ENCODE assay signal across 20 cellular contexts in the genomic region with DNA sequence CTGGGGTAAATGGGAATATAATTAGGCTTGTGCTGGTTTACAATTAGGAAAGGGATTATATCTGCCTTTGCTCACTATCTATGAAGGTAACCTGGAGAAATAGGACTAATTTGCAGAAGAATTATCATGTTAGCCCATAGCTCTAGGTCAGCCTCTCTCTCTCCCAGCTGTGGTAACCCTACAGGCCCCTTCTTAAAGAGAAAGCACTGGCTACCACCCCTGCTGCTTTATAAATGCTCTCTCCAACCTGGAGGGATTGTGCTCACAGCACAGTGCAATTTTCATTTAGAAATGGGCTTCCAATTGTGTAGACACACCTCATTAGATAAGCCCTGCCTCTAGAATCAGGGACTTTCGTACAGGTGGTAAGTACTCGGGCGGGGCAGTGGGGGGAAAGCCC. TPM values are rescaled to one million over a fixed set of nuclear protein-coding genes. Genes with fewer than 3 reads are reported as not detected.
A peak's percentile ranks its signal among the peaks of the same experiment; 100 is the strongest.
DNase-seq lines count a peak whose midpoint lies in the region; ATAC-seq and TF ChIP-seq lines count a peak whose summit lies in the region.
"Had no signal": no experiment of that assay in that cellular context is flagged by ENCODE, and none has a peak within 500 bp of the region (broad histone marks: within the 10 kb centered on the region; RNA-seq: fewer than 3 reads in every experiment).

No MANE protein-coding gene starts in this region.

- no peaks in the 10 kb centered on the region for H3K36me3 Mint-ChIP-seq in activated CD8-positive, alpha-beta T cell treated with anti-CD3 and anti-CD28 coated beads, Interleukin-2, amount 10 ng/mL, durations not matched to agents 7 days and 5 days (ENCODE audit: low read depth)
- H3K36me3 Mint-ChIP-seq: CD4-positive, alpha-beta memory T cell; T-cell had no signal

- DNase-seq in NCI-H2107 treated with DMSO at 0.1 percent for 48 hours (lab: John Stamatoyannopoulos, UW; ENCODE audit: unreplicated experiment) = peak; percentile 11
- DNase-seq in NCI-H2107 (lab: John Stamatoyannopoulos, UW) = no peak
- peak; percentile 93 for DNase-seq in NCI-H146 treated with DMSO at 0.1 percent for 48 hours (lab: John Stamatoyannopoulos, UW; ENCODE audit: unreplicated experiment)
- peak; percentile 92 for DNase-seq in NCI-H748 (lab: John Stamatoyannopoulos, UW; ENCODE audit: unreplicated experiment)
- no peak for DNase-seq in mucosa of descending colon
- no peak for DNase-seq in activated CD8-positive, alpha-beta T cell treated with anti-CD3 and anti-CD28 coated beads, Interleukin-2, amount 10 ng/mL, durations not matched to agents 7 days and 5 days
- DNase-seq: CD4-positive, alpha-beta memory T cell; DND-41; KBM-7; MV-4-11; NCI-H1930; NCI-H446 treated with DMSO at 0.1 percent for 48 hours; Right ventricle myocardium superior; T-cell had no signal

- ATAC-seq in mucosa of descending colon (peak; percentile 43), HG02588 (IDR thresholded peaks at IDR 0.05; ENCODE audit: unreplicated experiment) (no peak), HG03571 (IDR thresholded peaks at IDR 0.05; ENCODE audit: unreplicated experiment) (no peak)
- no peak for ATAC-seq in activated CD8-positive, alpha-beta T cell treated with anti-CD3 and anti-CD28 coated beads, Interleukin-2, amount 10 ng/mL, durations not matched to agents 7 days and 5 days
- ATAC-seq: HCT116, T-cell had no signal

- no peak overlapping the region for H3K27ac Mint-ChIP-seq in activated CD8-positive, alpha-beta T cell treated with anti-CD3 and anti-CD28 coated beads, Interleukin-2, amount 10 ng/mL, durations not matched to agents 7 days and 5 days
- H3K27ac Mint-ChIP-seq: CD4-positive, alpha-beta memory T cell; T-cell had no signal

- intact Hi-C loops in mucosa of descending colon (cut with DNase I, micrococcal nuclease) = no loop called here

- TF ChIP-seq CTCF in mucosa of descending colon (IDR thresholded peaks at IDR 0.05) = no peak

- no peaks in the 10 kb centered on the region for H3K36me3 ChIP-seq in mucosa of descending colon (ENCODE audit: low read depth)
- H3K36me3 ChIP-seq: Peyer's patch had no signal

- H3K9me3 ChIP-seq in mucosa of descending colon = peaks cover 6% of the 10 kb centered on the region

- no peaks in the 10 kb centered on the region for H3K27me3 Mint-ChIP-seq in activated CD8-positive, alpha-beta T cell treated with anti-CD3 and anti-CD28 coated beads, Interleukin-2, amount 10 ng/mL, durations not matched to agents 7 days and 5 days (ENCODE audit: low read depth)
- H3K27me3 Mint-ChIP-seq: CD4-positive, alpha-beta memory T cell; T-cell had no signal

- no peaks in the 10 kb centered on the region for H3K4me1 ChIP-seq in mucosa of descending colon (ENCODE audit: low read depth)
- H3K4me1 ChIP-seq: Peyer's patch had no signal

- no peak overlapping the region for H3K4me3 ChIP-seq in mucosa of descending colon
- H3K4me3 ChIP-seq: Peyer's patch, SK-N-MC had no signal

- POLR2A ChIA-PET in activated CD8-positive, alpha-beta T cell treated with anti-CD3 and anti-CD28 coated beads, Interleukin-2, amount 10 ng/mL, durations not matched to agents 7 days and 5 days (lab: Charles Lee) = no interaction called here

- H3K4me1 Mint-ChIP-seq in activated CD8-positive, alpha-beta T cell treated with anti-CD3 and anti-CD28 coated beads, Interleukin-2, amount 10 ng/mL, durations not matched to agents 7 days and 5 days (ENCODE audit: low read depth) = no peaks in the 10 kb centered on the region
- H3K4me1 Mint-ChIP-seq: CD4-positive, alpha-beta memory T cell; T-cell had no signal

- CTCF ChIA-PET in activated CD8-positive, alpha-beta T cell treated with anti-CD3 and anti-CD28 coated beads, Interleukin-2, amount 10 ng/mL, durations not matched to agents 7 days and 5 days (lab: Charles Lee) = no interaction called here

- H3K4me3 Mint-ChIP-seq in activated CD8-positive, alpha-beta T cell treated with anti-CD3 and anti-CD28 coated beads, Interleukin-2, amount 10 ng/mL, durations not matched to agents 7 days and 5 days = no peak overlapping the region
- H3K4me3 Mint-ChIP-seq: CD4-positive, alpha-beta memory T cell; T-cell had no signal

- peaks cover 11% of the 10 kb centered on the region for H3K9me3 Mint-ChIP-seq in activated CD8-positive, alpha-beta T cell treated with anti-CD3 and anti-CD28 coated beads, Interleukin-2, amount 10 ng/mL, durations not matched to agents 7 days and 5 days (ENCODE audit: insufficient read depth)

RNA-seq across cellular contexts. Expression of a gene that starts 22.7 kb away (rescaled TPM):
- 100 to 1,000 TPM; 155 to 270 (median 227) TPM for total RNA-seq in mucosa of descending colon
- total RNA-seq in activated CD8-positive, alpha-beta T cell treated with anti-CD3 and anti-CD28 coated beads, Interleukin-2, amount 10 ng/mL, durations not matched to agents 7 days and 5 days = not detected

RNA-seq across cellular contexts. Expression of a gene that starts 47.3 kb away (rescaled TPM):
- not detected for total RNA-seq in mucosa of descending colon
- not detected for total RNA-seq in activated CD8-positive, alpha-beta T cell treated with anti-CD3 and anti-CD28 coated beads, Interleukin-2, amount 10 ng/mL, durations not matched to agents 7 days and 5 days
- total RNA-seq: A172; CD4-positive, alpha-beta memory T cell; Peyer's patch; Right ventricle myocardium superior; T-cell had no signal

Comparison
In these comparisons a context has a peak if more than half of its experiments do, and no peak if none do; other contexts are left out.
1. DNase-seq: peak in NCI-H2107 treated with DMSO at 0.1 percent for 48 hours (single experiment), NCI-H146 treated with DMSO at 0.1 percent for 48 hours (single experiment) and NCI-H748 (single experiment); none in NCI-H2107 (single experiment), mucosa of descending colon (0 of 3) and activated CD8-positive, alpha-beta T cell treated with anti-CD3 and anti-CD28 coated beads, Interleukin-2, amount 10 ng/mL, durations not matched to agents 7 days and 5 days (single experiment).
2. RNA of a gene that starts 22.7 kb away (total RNA-seq): 155 to 270 TPM in mucosa of descending colon; not detected in activated CD8-positive, alpha-beta T cell treated with anti-CD3 and anti-CD28 coated beads, Interleukin-2, amount 10 ng/mL, durations not matched to agents 7 days and 5 days; every median in the first group is over 100 times any median in the second.